In genomic region chr3:67113802-67114407, GRCh38 we compare ENCODE assay signal across 8 cellular contexts.
A peak's percentile ranks its signal among the peaks of the same experiment; 100 is the strongest.
DNase-seq lines count a peak whose midpoint lies in the region; ATAC-seq and TF ChIP-seq lines count a peak whose summit lies in the region.

No MANE protein-coding gene starts in this region.

- POLR2A ChIA-PET in BJ (lab: Charles Lee): interaction anchor here (0.5 kb wide), 1 partner anchor 1786 kb away, joined by 6 read pairs; no protein-coding TSS in a partner anchor

- H3K36me3 ChIP-seq in BJ (ENCODE audit: control insufficient read depth, insufficient read depth, low read length) (no peaks in the 10 kb centered on the region), liver (ENCODE audit: control insufficient read depth in 4 of 4, insufficient read depth in 3 of 4, low read depth in 1 of 4, low read length in 3 of 4) (no peaks in the 10 kb centered on the region)

- no peak overlapping the region for H3K4me3 ChIP-seq in BJ (ENCODE audit: low read depth, low read length)
- H3K4me3 ChIP-seq in coronary artery: no peak overlapping the region
- no peak overlapping the region for H3K4me3 ChIP-seq in liver (ENCODE audit: low read depth in 1 of 3, low read length in 3 of 3)

- H3K27me3 ChIP-seq in BJ (ENCODE audit: control insufficient read depth, insufficient read depth, low read length) (no peaks in the 10 kb centered on the region), liver (ENCODE audit: control insufficient read depth in 4 of 4, insufficient read depth in 4 of 4, low read length in 3 of 4) (no peaks in the 10 kb centered on the region)

- no peaks in the 10 kb centered on the region for H3K9me3 ChIP-seq in liver (ENCODE audit: control insufficient read depth in 4 of 4, low read length in 3 of 4)

- peak; percentile 36 for DNase-seq in BJ (ENCODE audit: low read depth)
- peak; percentile 74 for DNase-seq in NCI-H460 (ENCODE audit: extremely low read depth, low read depth)
- DNase-seq in activated CD4-positive, alpha-beta T cell treated with anti-CD3 and anti-CD28 coated beads for 4 hours: peak; percentile 71 to 86
- no peak for DNase-seq in coronary artery (ENCODE audit: low spot score)
- DNase-seq in stimulated activated CD4-positive, alpha-beta T cell treated with anti-CD3 and anti-CD28 coated beads, TNF-alpha, amount 100 ng/mL, for 48 hours (ENCODE audit: low read depth in 3 of 3): peak; percentile 71 to 77 (median 72)

- H3K4me1 ChIP-seq in liver (ENCODE audit: control insufficient read depth in 4 of 4, insufficient read depth in 4 of 4, low read length in 3 of 4): no peaks in the 10 kb centered on the region

- no peak overlapping the region for H3K9ac ChIP-seq in liver (ENCODE audit: low read depth in 1 of 2, low read length in 2 of 2)

- TF ChIP-seq CTCF in BJ (IDR thresholded peaks at IDR 0.05; ENCODE audit: insufficient read depth, low read depth, low read length): peak; percentile 95
- peak; percentile 39 for TF ChIP-seq CTCF in coronary artery (IDR thresholded peaks at IDR 0.05)
- TF ChIP-seq CTCF in liver (IDR thresholded peaks at IDR 0.05; ENCODE audit: low read depth, low read length, missing input control): peak; percentile 94

- CTCF ChIA-PET in BJ (lab: Yijun Ruan, JAX): interaction anchor here (0.6 to 3.0 kb wide), 27 partner anchors 8 to 1859 kb away, joined by 3 to 33 read pairs (median 4); no protein-coding TSS in a partner anchor

- peak; percentile 94 to 95 for TF ChIP-seq RAD21 in liver (IDR thresholded peaks at IDR 0.05)

- 8% methylated on average over 6 of the region's 6 CpGs for WGBS in liver

- ATAC-seq in GM19043 (IDR thresholded peaks at IDR 0.05; ENCODE audit: low read depth, unreplicated experiment): peak; percentile 94
- ATAC-seq in HG03175 (IDR thresholded peaks at IDR 0.05; ENCODE audit: unreplicated experiment): peak; percentile 98

- H3K27ac ChIP-seq in coronary artery (no peak overlapping the region), liver (ENCODE audit: low read depth in 1 of 2, low read length in 2 of 2) (no peak overlapping the region)

TF ChIP-seq in liver, 16 proteins besides CTCF, POLR2A, EP300 and RAD21:
- TF ChIP-seq SP1 (IDR thresholded peaks at IDR 0.05) (no peak), ZBTB33 (IDR thresholded peaks at IDR 0.05) (no peak), HNF4G (IDR thresholded peaks at IDR 0.05) (no peak), REST (IDR thresholded peaks at IDR 0.05) (peak; percentile 100), JUND (IDR thresholded peaks at IDR 0.05) (peak in 1 of 2 donors; percentile 55), FOXA1 (IDR thresholded peaks at IDR 0.05) (peak; percentile 7), MAX (IDR thresholded peaks at IDR 0.05) (no peak), ATF3 (IDR thresholded peaks at IDR 0.05) (no peak), NR2F2 (IDR thresholded peaks at IDR 0.05) (no peak), TAF1 (conservative IDR thresholded peaks at IDR 0.05) (no peak)

Comparison
In these comparisons a context has a peak if more than half of its experiments do, and no peak if none do; other contexts are left out.
1. CTCF ChIP-seq: peak in every context shown above with its lines; median percentile 95 in BJ; 94 in liver; 39 in coronary artery.